Comparison of ENCODE assay signal across 8 cellular contexts in genomic region chr1:53811464-53811863, GRCh38. TPM values are rescaled to one million over a fixed set of nuclear protein-coding genes. Genes with fewer than 3 reads are reported as not detected.
A peak's percentile ranks its signal among the peaks of the same experiment; 100 is the strongest.
DNase-seq lines count a peak whose midpoint lies in the region; TF ChIP-seq lines count a peak whose summit lies in the region.
"Not testable (repeated sequence)": the region's sequence is repeated elsewhere in the genome, so short reads cannot be mapped to it uniquely, and the experiment has no call there.

No MANE protein-coding gene starts in this region.

- H3K27me3 ChIP-seq in kidney epithelial cell (ENCODE audit: control insufficient read depth, insufficient read depth, low read length) = not testable (repeated sequence)

- H3K36me3 Mint-ChIP-seq in endothelial cell (ENCODE audit: low read depth, unreplicated experiment) = not testable (repeated sequence)

- in situ Hi-C loops in SK-MEL-5 (cut with HindIII; ENCODE audit: low pct_unique_long_range_greater_than_20kb, low sequenced_read_pairs) = not testable (repeated sequence)

- not testable (repeated sequence) for H3K9me3 Mint-ChIP-seq in endothelial cell (ENCODE audit: unreplicated experiment)

- H3K4me3 ChIP-seq in HEK293 (ENCODE audit: low read depth, low read length); NB4 (ENCODE audit: low read depth, low read length); kidney epithelial cell (ENCODE audit: low read depth, low read length): not testable (repeated sequence)

- not testable (repeated sequence) for H3K4me1 ChIP-seq in HEK293 (ENCODE audit: control insufficient read depth, insufficient read depth, low read length)

- peak overlapping the region; percentile 50 for H3K4me3 Mint-ChIP-seq in endothelial cell (ENCODE audit: unreplicated experiment)

- not testable (repeated sequence) for TF ChIP-seq POLR2A in NB4 (IDR thresholded peaks at IDR 0.05; ENCODE audit: extremely low read depth, insufficient read length)

- TF ChIP-seq CTCF in HEK293 (tag by site-specific recombination; IDR thresholded peaks at IDR 0.05) = not testable (repeated sequence)
- TF ChIP-seq CTCF in NB4 (IDR thresholded peaks at IDR 0.05; ENCODE audit: low read depth, low read length) (peak; percentile 26), endothelial cell (IDR thresholded peaks at IDR 0.05; ENCODE audit: unreplicated experiment) (peak; percentile 47), kidney epithelial cell (IDR thresholded peaks at IDR 0.05; ENCODE audit: insufficient read depth, low read length, poor library complexity, severe bottlenecking) (peak; percentile 14)

- H3K27me3 Mint-ChIP-seq in endothelial cell (ENCODE audit: unreplicated experiment) = not testable (repeated sequence)

- not testable (repeated sequence) for H3K9me3 ChIP-seq in HEK293 (ENCODE audit: control insufficient read depth, insufficient read depth, low read depth, low read length)

- CTCF ChIA-PET in HEK293 (lab: Yijun Ruan, JAX) = interaction anchor here (0.5 to 1.7 kb wide), 10 partner anchors 8 to 889 kb away, joined by 3 to 8 read pairs (median 4); no protein-coding TSS in a partner anchor

- not testable (repeated sequence) for H3K4me1 Mint-ChIP-seq in endothelial cell (ENCODE audit: unreplicated experiment)

- not testable (repeated sequence) for H3K27ac ChIP-seq in HEK293 (ENCODE audit: extremely low read depth, low read depth, low read length)

- DNase-seq in DMS53 (lab: John Stamatoyannopoulos, UW) (peak; percentile 65), NB4 (ENCODE audit: low read depth) (peak; percentile 37), SK-MEL-5 (ENCODE audit: low read depth, low spot score) (peak; percentile 44), endothelial cell (ENCODE audit: low spot score) (peak; percentile 55)
- peak; percentile 54 to 57 for DNase-seq in activated T-cell treated with anti-CD3 and anti-CD28 coated beads, Interleukin-2, amount 50 U/mL, for 48 hours
- DNase-seq in kidney epithelial cell (ENCODE audit: low read depth) = not testable (repeated sequence)
- peak; percentile 11 for DNase-seq in stimulated activated CD4-positive, alpha-beta T cell treated with anti-CD3 and anti-CD28 coated beads, Interleukin-4, amount 100 ng/mL, for 1 hour

- peak overlapping the region; percentile 92 for H3K27ac Mint-ChIP-seq in endothelial cell (ENCODE audit: unreplicated experiment)

- peaks cover 23 to 65% of the 10 kb centered on the region in 2 experiments for H3K36me3 ChIP-seq in HEK293 (ENCODE audit: control insufficient read depth in 2 of 2, insufficient read depth in 1 of 2, low read length in 2 of 2)
- not testable (repeated sequence) for H3K36me3 ChIP-seq in kidney epithelial cell (ENCODE audit: control insufficient read depth, insufficient read depth, low read length)

- POLR2A ChIA-PET in HEK293 (lab: Yijun Ruan, JAX) = not testable (repeated sequence)

TF ChIP-seq in HEK293, 187 proteins besides CTCF, POLR2A, EP300 and RAD21:
- 0 out of 2 replicates have a peak, but pooled peaks have one; percentile 1 for TF ChIP-seq SCRT2 (tag by site-specific recombination; IDR thresholded peaks at IDR 0.05)
- TF ChIP-seq KLF9 (tag by site-specific recombination; IDR thresholded peaks at IDR 0.05; ENCODE audit: low read depth) = 0 out of 2 replicates have a peak, but pooled peaks have one; percentile 13

RNA-seq across cellular contexts. Expression of gene NDC1, which starts 26.6 kb away (rescaled TPM):
- total RNA-seq in SK-MEL-5 (2014; rRNA removed; shearing (Covaris generic)) = 40.8 and 42.7 TPM in 2 replicates
- 30.1 and 43.5 TPM in 2 replicates for polyA plus RNA-seq in SK-MEL-5 (2015; cell fraction: cytosol; rRNA removed)
- polyA plus RNA-seq in SK-MEL-5 (2015; cell fraction: nucleus; rRNA removed) = 19.0 and 22.0 TPM in 2 replicates
- total RNA-seq in endothelial cell (ENCODE audit: unreplicated experiment) (13.3 TPM), kidney epithelial cell (22.8 and 24.6 TPM in 2 replicates)
